ENCODE assay signal across 8 cellular contexts in the genomic region with DNA sequence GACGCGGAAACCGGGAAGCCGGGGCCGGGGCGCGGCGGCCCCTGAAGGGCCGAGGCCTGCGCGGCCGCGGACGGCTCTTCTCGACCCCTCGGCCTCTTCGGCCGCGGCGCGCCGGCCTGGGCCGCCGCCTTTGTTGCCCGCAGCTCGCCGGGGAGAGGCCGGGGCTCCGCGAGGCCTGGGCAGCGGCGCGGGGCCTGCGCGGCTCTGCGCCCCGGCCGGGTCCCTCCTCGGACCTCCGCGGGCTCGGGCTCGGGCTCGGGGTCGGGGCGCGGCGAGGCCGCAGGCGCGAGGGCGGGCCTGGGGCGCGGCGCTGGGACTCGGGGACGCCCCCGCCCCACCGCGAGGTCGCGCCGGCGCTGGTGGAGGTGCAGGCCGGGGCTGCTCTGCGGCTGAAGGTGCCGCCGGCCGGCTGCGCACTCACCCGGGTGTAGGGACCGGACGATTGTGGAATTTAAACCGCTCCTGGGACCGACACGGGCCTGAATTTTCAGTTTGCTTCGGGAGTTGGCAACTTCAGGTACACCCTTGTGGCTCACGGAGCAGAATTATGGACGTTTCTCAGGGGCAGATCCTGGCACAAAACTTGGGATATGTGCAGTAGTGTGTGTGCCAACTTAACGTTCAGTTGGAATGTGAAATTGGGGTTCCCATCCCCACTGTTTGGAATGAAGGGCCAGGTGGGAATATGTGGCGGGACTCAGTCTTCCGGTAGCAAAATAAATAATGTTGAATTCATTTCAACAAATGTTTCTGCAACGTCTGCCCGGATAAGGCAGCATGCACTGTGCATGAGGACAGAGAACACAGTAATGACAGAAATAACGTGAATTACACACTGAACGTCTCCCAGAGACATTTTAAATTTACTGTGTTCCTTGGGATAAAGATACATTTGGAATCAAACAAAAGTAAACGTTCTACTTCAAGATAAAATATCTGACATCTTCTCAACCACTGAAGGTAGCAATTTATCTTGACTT. TPM values are rescaled to one million over a fixed set of nuclear protein-coding genes. Genes with fewer than 3 reads are reported as not detected.
DNase-seq lines count a peak whose midpoint lies in the region; ATAC-seq, FAIRE-seq and TF ChIP-seq lines count a peak whose summit lies in the region.

No MANE protein-coding gene starts in this region.

- DNase-seq in COLO668 (lab: John Stamatoyannopoulos, UW; ENCODE audit: unreplicated experiment), result peak; percentile 80
- DNase-seq in PC-3, result peak; percentile 26
- no peak for DNase-seq in coronary artery (ENCODE audit: low spot score)
- DNase-seq in HepG2 (ENCODE audit: low spot score), result no peak
- DNase-seq in HPDE6-E6E7 (ENCODE audit: extremely low spot score), result no peak

- CTCF ChIA-PET in PC-3 (lab: Charles Lee), result interaction anchor here (0.6 kb wide), 1 partner anchor 98 kb away, joined by 3 read pairs; no protein-coding TSS in a partner anchor
- CTCF ChIA-PET in HepG2 (lab: Yijun Ruan, JAX; ENCODE audit: low intra/inter-chr PET ratio, low total read pairs), result no interaction called here

- peak overlapping the region; percentile 84 for H3K4me2 ChIP-seq in PC-3 (ENCODE audit: low read length)
- H3K4me2 ChIP-seq in HepG2 (ENCODE audit: low read depth, low read length), result peak overlapping the region; percentile 86

- H3K9me3 ChIP-seq in PC-3 (ENCODE audit: low read length) (no peaks in the 10 kb centered on the region), HepG2 (ENCODE audit: low read length) (no peaks in the 10 kb centered on the region)

- H3K27ac ChIP-seq in PC-3 (ENCODE audit: low read length) (peak overlapping the region; percentile 60), coronary artery (peak overlapping the region; percentile 84 to 96), HepG2 (ENCODE audit: extremely low read length, insufficient read depth, low read length) (peak overlapping the region; percentile 91), temporal lobe (ENCODE audit: low read depth, low read length) (peak overlapping the region; percentile 30)

- H3K27me3 ChIP-seq in PC-3 (ENCODE audit: low read length) (no peaks in the 10 kb centered on the region), HepG2 (ENCODE audit: control insufficient read depth in 1 of 2, insufficient read depth in 2 of 2, low read length in 2 of 2) (no peaks in the 10 kb centered on the region; a peak in 1 of 5 replicates)

- ATAC-seq in GM18868 (IDR thresholded peaks at IDR 0.05; ENCODE audit: unreplicated experiment) (peak; percentile 54), HG03039 (IDR thresholded peaks at IDR 0.05; ENCODE audit: unreplicated experiment) (peak; percentile 44), PC-3 (peak; percentile 55), HepG2 (peak; percentile 54)

- TF ChIP-seq CTCF in PC-3 (conservative IDR thresholded peaks at IDR 0.05; ENCODE audit: low read depth, low read length), result no peak
- TF ChIP-seq CTCF in coronary artery (IDR thresholded peaks at IDR 0.05), result no peak
- no peak for TF ChIP-seq CTCF in HepG2 (CRISPR knock-in tag; IDR thresholded peaks at IDR 0.05)

- peak in 1 of 2 experiments; percentile 39; a peak in 2 of 4 replicates for TF ChIP-seq POLR2A in HepG2 (IDR thresholded peaks at IDR 0.05; ENCODE audit: insufficient read depth in 1 of 2, low read depth in 2 of 2, low read length in 2 of 2)

- peak overlapping the region; percentile 86 for H3K4me3 ChIP-seq in PC-3 (ENCODE audit: low read length)
- H3K4me3 ChIP-seq in coronary artery, result peak overlapping the region; percentile 98
- peak overlapping the region; percentile 91 to 95 (median 95) for H3K4me3 ChIP-seq in HepG2 (replicated peaks in 1 of 3; ENCODE audit: insufficient read depth in 1 of 3, low read depth in 2 of 3, low read length in 3 of 3)

- H4K20me1 ChIP-seq in PC-3 (ENCODE audit: low read length), result peaks cover 43% of the 10 kb centered on the region
- H4K20me1 ChIP-seq in HepG2 (ENCODE audit: insufficient read depth, low read length), result peaks cover 3% of the 10 kb centered on the region; the same call in 1 of the 2 replicates

- peaks cover 57% of the 10 kb centered on the region for H3K79me2 ChIP-seq in PC-3 (ENCODE audit: low read length)
- H3K79me2 ChIP-seq in HepG2 (ENCODE audit: insufficient read depth, low read length), result peaks cover 54% of the 10 kb centered on the region

- TF ChIP-seq RAD21 in HepG2 (CRISPR knock-in tag; IDR thresholded peaks at IDR 0.05), result no peak

- H3K9me2 ChIP-seq in PC-3 (replicated peaks; ENCODE audit: low read length), result no peaks in the 10 kb centered on the region

- peaks cover 5% of the 10 kb centered on the region for H3F3A ChIP-seq in PC-3 (ENCODE audit: low read length, unreplicated experiment)

- WGBS in HepG2 (ENCODE audit: low lambda C conversion rate), result 3% methylated on average over 9 of the region's 87 CpGs

- H3K36me3 ChIP-seq in PC-3 (ENCODE audit: low read depth, low read length) (0 out of 2 replicates have a peak, but pooled peaks cover 11% of the 10 kb centered on the region), HepG2 (replicated peaks in 1 of 2; ENCODE audit: control insufficient read depth in 1 of 2, insufficient read depth in 2 of 2, low read length in 2 of 2) (peaks cover 0 to 3% of the 10 kb centered on the region in 2 experiments; a peak in 1 of 5 replicates)

- BruUV-seq in PC-3 (replicated peaks; lab: Mats Ljungman, UMichigan), result TSS peak; percentile 40
- TSS peak; percentile 49 for BruUV-seq in HepG2 (replicated peaks; lab: Mats Ljungman, UMichigan)

- no peak overlapping the region for H2AFZ ChIP-seq in PC-3 (ENCODE audit: low read length)
- H2AFZ ChIP-seq in HepG2 (ENCODE audit: low read length), result no peak overlapping the region

- intact Hi-C loops in PC-3 (cut with micrococcal nuclease) (loop anchor here (1.0 to 5.0 kb wide), 3 partner anchors 43 to 145 kb away; partner anchors contain the start of gene RTTN), HepG2 (cut with micrococcal nuclease; ENCODE audit: unreplicated experiment) (loop anchor here (2.0 to 5.0 kb wide), 2 partner anchors 43 to 87 kb away; no protein-coding TSS in a partner anchor)

- H3K4me1 ChIP-seq in PC-3 (ENCODE audit: insufficient read depth, low read length) (peaks cover 35% of the 10 kb centered on the region), HepG2 (ENCODE audit: insufficient read depth, low read length) (peaks cover 46% of the 10 kb centered on the region)

- H3K9ac ChIP-seq in PC-3 (ENCODE audit: low read length) (peak overlapping the region; percentile 91), HepG2 (ENCODE audit: insufficient read depth, low read depth, low read length) (peak overlapping the region; percentile 99)

- in situ Hi-C loops in HepG2 (cut with HindIII; ENCODE audit: extremely low pct_ligation_motif_present, low pct_unique_long_range_greater_than_20kb), result loop anchor here (5.0 kb wide), 1 partner anchor 143 kb away; no protein-coding TSS in a partner anchor

- TF ChIP-seq EP300 in HepG2 (IDR thresholded peaks at IDR 0.05; ENCODE audit: low read depth in 2 of 2, low read length in 2 of 2) (no peak), HepG2 (CRISPR knock-in tag; IDR thresholded peaks at IDR 0.05; ENCODE audit: borderline replicate concordance) (no peak)

- FAIRE-seq in HepG2 (lab: Jason Lieb, UNC), result peak; percentile 26

- POLR2A ChIA-PET in PC-3 (lab: Charles Lee; ENCODE audit: unreplicated experiment) (interaction anchor here (0.7 kb wide), 1 partner anchor 67 kb away, joined by 3 read pairs; no protein-coding TSS in a partner anchor), HepG2 (lab: Yijun Ruan, JAX) (interaction anchor here (0.7 to 1.9 kb wide), 5 partner anchors 25 to 84 kb away, joined by 3 to 5 read pairs (median 3); partner anchors contain the start of gene RTTN)

TF ChIP-seq in HepG2, 621 proteins besides CTCF, POLR2A, EP300 and RAD21 (continues in another document):
- TF ChIP-seq, protein P1, sequence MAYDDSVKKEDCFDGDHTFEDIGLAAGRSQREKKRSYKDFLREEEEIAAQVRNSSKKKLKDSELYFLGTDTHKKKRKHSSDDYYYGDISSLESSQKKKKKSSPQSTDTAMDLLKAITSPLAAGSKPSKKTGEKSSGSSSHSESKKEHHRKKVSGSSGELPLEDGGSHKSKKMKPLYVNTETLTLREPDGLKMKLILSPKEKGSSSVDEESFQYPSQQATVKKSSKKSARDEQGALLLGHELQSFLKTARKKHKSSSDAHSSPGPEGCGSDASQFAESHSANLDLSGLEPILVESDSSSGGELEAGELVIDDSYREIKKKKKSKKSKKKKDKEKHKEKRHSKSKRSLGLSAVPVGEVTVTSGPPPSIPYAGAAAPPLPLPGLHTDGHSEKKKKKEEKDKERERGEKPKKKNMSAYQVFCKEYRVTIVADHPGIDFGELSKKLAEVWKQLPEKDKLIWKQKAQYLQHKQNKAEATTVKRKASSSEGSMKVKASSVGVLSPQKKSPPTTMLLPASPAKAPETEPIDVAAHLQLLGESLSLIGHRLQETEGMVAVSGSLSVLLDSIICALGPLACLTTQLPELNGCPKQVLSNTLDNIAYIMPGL (CRISPR knock-in tag; IDR thresholded peaks at IDR 0.05; ENCODE audit: borderline replicate concordance in 1 of 2, low read depth in 1 of 2), result 0 out of 4 replicates have a peak, but pooled peaks of 1 of the 2 experiments have one; percentile 7
- TF ChIP-seq EHMT2 (IDR thresholded peaks at IDR 0.05; ENCODE audit: borderline replicate concordance, low read depth, low read length), result no peak

RNA-seq across cellular contexts. Expression of gene SOCS6, which starts 0.8 kb away (rescaled TPM):
- total RNA-seq in PC-3 (2014; rRNA removed), result 17.9 and 20.8 TPM in 2 replicates
- total RNA-seq in HepG2 (2016; rRNA removed; fragmentation: Illumina TruSeq; extraction: Trizol), result 38.3 and 49.0 TPM in 2 replicates
- 5.6 and 6.6 TPM in 2 replicates for total RNA-seq in HepG2 (2016; cell fraction: cytosol; rRNA removed; fragmentation: Illumina TruSeq; extraction: Trizol; ENCODE audit: low read depth)
- total RNA-seq in HepG2 (2016; cell fraction: insoluble cytoplasmic fraction; rRNA removed; fragmentation: Illumina TruSeq; extraction: Trizol), result 37.6 and 47.6 TPM in 2 replicates
- total RNA-seq in HepG2 (2016; cell fraction: membrane; rRNA removed; fragmentation: Illumina TruSeq; extraction: Trizol), result 27.3 and 28.4 TPM in 2 replicates
- 30.4 and 31.8 TPM in 2 replicates for total RNA-seq in HepG2 (2016; cell fraction: nucleus; rRNA removed; fragmentation: Illumina TruSeq; extraction: Trizol)
- polyA plus RNA-seq in HepG2 (2011; rRNA removed), result 16.4 and 18.6 TPM in 2 replicates
- polyA plus RNA-seq in HepG2 (2011; cell fraction: cytosol; rRNA removed), result 12.9 and 16.3 TPM in 2 replicates
- polyA plus RNA-seq in HepG2 (2011; cell fraction: nucleus; rRNA removed), result 11.7 and 13.4 TPM in 2 replicates
- polyA plus RNA-seq in HepG2 (2012), result 16.0 and 19.4 TPM in 2 replicates
- 3.9 and 4.2 TPM in 2 replicates for polyA plus RNA-seq in HepG2 (2016; cell fraction: cytosol; fragmentation: Illumina TruSeq; extraction: Trizol; ENCODE audit: low read depth)
- 29.0 and 32.7 TPM in 2 replicates for polyA plus RNA-seq in HepG2 (2016; cell fraction: insoluble cytoplasmic fraction; fragmentation: Illumina TruSeq; extraction: Trizol; ENCODE audit: low read depth)
- polyA plus RNA-seq in HepG2 (2016; cell fraction: membrane; fragmentation: Illumina TruSeq; extraction: Trizol; ENCODE audit: low read depth), result 13.0 and 13.4 TPM in 2 replicates
- 29.4 and 30.4 TPM in 2 replicates for polyA plus RNA-seq in HepG2 (2016; cell fraction: nucleus; fragmentation: Illumina TruSeq; extraction: Trizol; ENCODE audit: insufficient read depth, low read depth)
- 25.5 and 66.8 TPM in 2 replicates for polyA minus RNA-seq in HepG2 (2011; rRNA and poly(A)+ RNA removed; ENCODE audit: low replicate concordance)
- polyA minus RNA-seq in HepG2 (2011; cell fraction: cytosol; rRNA and poly(A)+ RNA removed), result 23.0 and 28.6 TPM in 2 replicates
- 53.8 and 56.2 TPM in 2 replicates for polyA minus RNA-seq in HepG2 (2011; cell fraction: nucleus; rRNA and poly(A)+ RNA removed)
- total RNA-seq in temporal lobe, result 28.0 TPM

Comparison
In these comparisons a context has a peak if more than half of its experiments do, and no peak if none do; other contexts are left out.
1. DNase-seq: peak in COLO668 (single experiment) and PC-3 (single experiment); none in coronary artery (single experiment), HepG2 (single experiment) and HPDE6-E6E7 (single experiment).
2. H3K27ac ChIP-seq: peak in every context shown above with its lines; median percentile 91 in HepG2; 90 in coronary artery; 60 in PC-3; 30 in temporal lobe.
3. Peak in every context shown above with its lines, with median percentiles within 50 percentile points of each other: ATAC-seq and H3K4me3 ChIP-seq.